16 cellular contexts compared by ENCODE assay signal in the genomic region with DNA sequence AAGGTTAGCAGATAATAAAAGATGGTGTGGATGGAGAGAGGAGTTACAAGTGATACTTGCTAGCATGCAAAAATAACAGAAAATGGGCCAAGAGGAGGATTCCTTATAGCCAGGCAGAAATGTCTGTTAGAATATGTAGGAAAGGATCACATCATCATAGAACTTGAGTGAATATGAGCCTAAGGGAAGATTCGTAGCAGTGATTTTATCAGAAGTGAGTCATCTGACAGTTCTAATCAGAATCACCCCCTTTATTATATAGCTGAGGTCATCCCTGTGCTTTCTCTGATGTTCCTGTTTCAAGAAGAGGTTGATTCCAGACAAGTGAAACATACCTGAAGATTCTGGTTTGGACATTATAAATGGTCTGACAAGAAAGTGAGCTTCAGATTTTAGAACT. TPM values are rescaled to one million over a fixed set of nuclear protein-coding genes. Genes with fewer than 3 reads are reported as not detected.
DNase-seq lines count a peak whose midpoint lies in the region; ATAC-seq and TF ChIP-seq lines count a peak whose summit lies in the region.
"Had no signal": no experiment of that assay in that cellular context is flagged by ENCODE, and none has a peak within 500 bp of the region (broad histone marks: within the 10 kb centered on the region; RNA-seq: fewer than 3 reads in every experiment).

No MANE protein-coding gene starts in this region.

- no peaks in the 10 kb centered on the region for H3K27me3 ChIP-seq in BLaER1 treated with 17β-estradiol and CSF1 and Interleukin-3, amounts not matched to agents 10 nM and 100 nM
- no peaks in the 10 kb centered on the region for H3K27me3 ChIP-seq in brain microvascular endothelial cell (replicated peaks)
- H3K27me3 ChIP-seq in ovary, result no peaks in the 10 kb centered on the region
- H3K27me3 ChIP-seq: gastrocnemius medialis, upper lobe of right lung had no signal

- H3K9me3 ChIP-seq in BLaER1 treated with 17β-estradiol and CSF1 and Interleukin-3, amounts not matched to agents 10 nM and 100 nM (replicated peaks in 1 of 11), result no peaks in the 10 kb centered on the region
- H3K9me3 ChIP-seq in ovary, result no peaks in the 10 kb centered on the region
- H3K9me3 ChIP-seq: gastrocnemius medialis, upper lobe of right lung had no signal

- H3K4me3 ChIP-seq in BLaER1 treated with 17β-estradiol and CSF1 and Interleukin-3, amounts not matched to agents 10 nM and 100 nM, result no peak overlapping the region
- H3K4me3 ChIP-seq in brain microvascular endothelial cell (ENCODE audit: low read depth, low read length) (no peak overlapping the region), ovary (no peak overlapping the region)
- H3K4me3 ChIP-seq: gastrocnemius medialis, upper lobe of right lung had no signal

- DNase-seq in AG08395 (ENCODE audit: low spot score) (peak; percentile 18), RPMI7951 (ENCODE audit: low read depth) (peak; percentile 31), dermis blood vessel endothelial cell (peak; percentile 33), brain microvascular endothelial cell (no peak), middle frontal gyrus (ENCODE audit: extremely low spot score, low spot score) (no peak), ovary (no peak)
- DNase-seq: activated T-cell treated with anti-CD3 and anti-CD28 coated beads, Interleukin-2, amount 50 U/mL, for 4 hours; effector CD4-positive, alpha-beta T cell; gastrocnemius medialis; NCI-H1105 treated with DMSO at 0.1 percent for 48 hours; NCI-H446 treated with DMSO at 0.1 percent for 48 hours; PC-3; upper lobe of right lung had no signal

- ATAC-seq in GM21529 (IDR thresholded peaks at IDR 0.05; ENCODE audit: unreplicated experiment), result no peak
- ATAC-seq: gastrocnemius medialis; PC-3; stimulated activated memory B cell treated with anti-CD40 and anti-IgM and Interleukin-4, amounts not matched to agents 10 μg/mL and 1 μg/mL and 100 μg/mL, for 72 hours; upper lobe of right lung had no signal

- TF ChIP-seq POLR2A in ovary (IDR thresholded peaks at IDR 0.05), result no peak

- WGBS in ovary, 3 donors, result 65 to 76% (median 68%) methylated on average over 1 of the region's 1 CpG

- intact Hi-C loops in ovary (cut with DNase I), result no loop called here

- H3K27ac ChIP-seq in BLaER1 treated with 17β-estradiol and CSF1 and Interleukin-3, amounts not matched to agents 10 nM and 100 nM, result no peak overlapping the region
- no peak overlapping the region for H3K27ac ChIP-seq in brain microvascular endothelial cell
- H3K27ac ChIP-seq in ovary, result no peak overlapping the region
- H3K27ac ChIP-seq: gastrocnemius medialis, upper lobe of right lung had no signal

- in situ Hi-C loops in brain microvascular endothelial cell (cut with HindIII; ENCODE audit: low pct_ligation_motif_present, low sequenced_read_pairs), result loop anchor here (25.0 kb wide), 2 partner anchors 318 to 493 kb away; no protein-coding TSS in a partner anchor

- peak overlapping the region in 6 of 11 experiments; percentile 45 to 73 (median 62); a peak in 7 of 22 replicates for H3K4me2 ChIP-seq in BLaER1 treated with 17β-estradiol and CSF1 and Interleukin-3, amounts not matched to agents 10 nM and 100 nM

- no peak overlapping the region for H3K9ac ChIP-seq in BLaER1 treated with 17β-estradiol and CSF1 and Interleukin-3, amounts not matched to agents 10 nM and 100 nM

- H3K36me3 ChIP-seq in BLaER1 treated with 17β-estradiol and CSF1 and Interleukin-3, amounts not matched to agents 10 nM and 100 nM, result peaks cover 20 to 51% (median 42%) of the 10 kb centered on the region in 11 experiments; a peak in 21 of 22 replicates
- H3K36me3 ChIP-seq in brain microvascular endothelial cell (replicated peaks) (no peaks in the 10 kb centered on the region), ovary (no peaks in the 10 kb centered on the region)

- H3K4me1 ChIP-seq in BLaER1 treated with 17β-estradiol and CSF1 and Interleukin-3, amounts not matched to agents 10 nM and 100 nM, result peaks cover 8 to 25% (median 19%) of the 10 kb centered on the region in 10 experiments; a peak in 19 of 20 replicates
- H3K4me1 ChIP-seq in ovary (ENCODE audit: insufficient read depth), result no peaks in the 10 kb centered on the region
- H3K4me1 ChIP-seq: upper lobe of right lung had no signal

- TF ChIP-seq CTCF in brain microvascular endothelial cell (IDR thresholded peaks at IDR 0.05; ENCODE audit: low read depth, low read length, missing control alignments) (no peak), ovary (IDR thresholded peaks at IDR 0.05) (no peak)

- TF ChIP-seq EP300 in ovary (IDR thresholded peaks at IDR 0.05), result no peak

- H4K20me1 ChIP-seq in BLaER1 treated with 17β-estradiol and CSF1 and Interleukin-3, amounts not matched to agents 10 nM and 100 nM, result peaks cover 0 to 18% (median 3%) of the 10 kb centered on the region in 11 experiments; a peak in 6 of 22 replicates

RNA-seq across cellular contexts. Expression of a gene that starts 22.9 kb away (rescaled TPM):
- total RNA-seq in RPMI7951 (2014; rRNA removed; shearing (Covaris generic)), result 6.8 and 8.1 TPM in 2 replicates
- total RNA-seq in dermis blood vessel endothelial cell (8.2 and 10.4 TPM in 2 replicates), ovary (10 to 100 TPM in 1 of 7 donors, 1 to 10 TPM in 6; 7.7 to 14.8 (median 9.0) TPM)
- 10 to 100 TPM in 1 of 2 donors, 1 to 10 TPM in 1; 5.4 to 12.6 TPM for polyA plus RNA-seq in ovary

Comparison
In these comparisons a context has a peak if more than half of its experiments do, and no peak if none do; other contexts are left out.
1. DNase-seq: peak in AG08395 (single experiment), RPMI7951 (single experiment) and dermis blood vessel endothelial cell (single experiment); none in brain microvascular endothelial cell (single experiment), middle frontal gyrus (single experiment) and ovary (0 of 5).